1 cellular context compared by ENCODE assay signal in the genomic region with DNA sequence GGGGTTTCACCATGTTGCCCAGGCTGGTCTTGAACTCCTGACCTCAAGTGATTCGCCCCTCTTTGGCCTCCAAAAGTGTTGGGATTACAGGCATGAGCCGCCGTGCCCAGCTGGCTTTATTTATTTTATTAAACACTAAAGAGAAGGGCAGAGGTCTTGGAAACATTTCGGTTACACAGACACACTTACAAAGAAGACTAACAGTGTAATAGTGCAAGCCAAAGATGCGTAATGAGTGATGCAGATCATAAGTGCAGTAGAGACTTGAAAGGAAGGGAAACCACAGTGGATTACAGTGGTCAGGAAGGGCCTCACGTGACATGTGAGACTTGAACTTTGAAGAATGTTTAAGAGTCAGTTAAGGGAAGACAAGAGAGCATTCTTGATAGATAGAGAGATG.
TF ChIP-seq lines count a peak whose summit lies in the region.

No MANE protein-coding gene starts in this region.

TF ChIP-seq in SK-N-SH treated with all-trans-retinoic acid at 6 μM for 48 hours, 23 proteins besides CTCF, POLR2A, EP300 and RAD21 (continued from another document):
- no peak for TF ChIP-seq BACH2 (CRISPR knock-in tag; IDR thresholded peaks at IDR 0.05; ENCODE audit: borderline replicate concordance)
- TF ChIP-seq ZNF70 (CRISPR knock-in tag; IDR thresholded peaks at IDR 0.05): no peak
- TF ChIP-seq, protein P1, sequence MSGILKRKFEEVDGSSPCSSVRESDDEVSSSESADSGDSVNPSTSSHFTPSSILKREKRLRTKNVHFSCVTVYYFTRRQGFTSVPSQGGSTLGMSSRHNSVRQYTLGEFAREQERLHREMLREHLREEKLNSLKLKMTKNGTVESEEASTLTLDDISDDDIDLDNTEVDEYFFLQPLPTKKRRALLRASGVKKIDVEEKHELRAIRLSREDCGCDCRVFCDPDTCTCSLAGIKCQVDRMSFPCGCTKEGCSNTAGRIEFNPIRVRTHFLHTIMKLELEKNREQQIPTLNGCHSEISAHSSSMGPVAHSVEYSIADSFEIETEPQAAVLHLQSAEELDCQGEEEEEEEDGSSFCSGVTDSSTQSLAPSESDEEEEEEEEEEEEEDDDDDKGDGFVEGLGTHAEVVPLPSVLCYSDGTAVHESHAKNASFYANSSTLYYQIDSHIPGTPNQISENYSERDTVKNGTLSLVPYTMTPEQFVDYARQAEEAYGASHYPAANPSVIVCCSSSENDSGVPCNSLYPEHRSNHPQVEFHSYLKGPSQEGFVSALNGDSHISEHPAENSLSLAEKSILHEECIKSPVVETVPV (CRISPR knock-in tag; IDR thresholded peaks at IDR 0.05): no peak
- TF ChIP-seq PPARA (CRISPR knock-in tag; IDR thresholded peaks at IDR 0.05; ENCODE audit: borderline replicate concordance): no peak
- no peak for TF ChIP-seq GLIS3 (CRISPR knock-in tag; IDR thresholded peaks at IDR 0.05)
- TF ChIP-seq, protein P2, sequence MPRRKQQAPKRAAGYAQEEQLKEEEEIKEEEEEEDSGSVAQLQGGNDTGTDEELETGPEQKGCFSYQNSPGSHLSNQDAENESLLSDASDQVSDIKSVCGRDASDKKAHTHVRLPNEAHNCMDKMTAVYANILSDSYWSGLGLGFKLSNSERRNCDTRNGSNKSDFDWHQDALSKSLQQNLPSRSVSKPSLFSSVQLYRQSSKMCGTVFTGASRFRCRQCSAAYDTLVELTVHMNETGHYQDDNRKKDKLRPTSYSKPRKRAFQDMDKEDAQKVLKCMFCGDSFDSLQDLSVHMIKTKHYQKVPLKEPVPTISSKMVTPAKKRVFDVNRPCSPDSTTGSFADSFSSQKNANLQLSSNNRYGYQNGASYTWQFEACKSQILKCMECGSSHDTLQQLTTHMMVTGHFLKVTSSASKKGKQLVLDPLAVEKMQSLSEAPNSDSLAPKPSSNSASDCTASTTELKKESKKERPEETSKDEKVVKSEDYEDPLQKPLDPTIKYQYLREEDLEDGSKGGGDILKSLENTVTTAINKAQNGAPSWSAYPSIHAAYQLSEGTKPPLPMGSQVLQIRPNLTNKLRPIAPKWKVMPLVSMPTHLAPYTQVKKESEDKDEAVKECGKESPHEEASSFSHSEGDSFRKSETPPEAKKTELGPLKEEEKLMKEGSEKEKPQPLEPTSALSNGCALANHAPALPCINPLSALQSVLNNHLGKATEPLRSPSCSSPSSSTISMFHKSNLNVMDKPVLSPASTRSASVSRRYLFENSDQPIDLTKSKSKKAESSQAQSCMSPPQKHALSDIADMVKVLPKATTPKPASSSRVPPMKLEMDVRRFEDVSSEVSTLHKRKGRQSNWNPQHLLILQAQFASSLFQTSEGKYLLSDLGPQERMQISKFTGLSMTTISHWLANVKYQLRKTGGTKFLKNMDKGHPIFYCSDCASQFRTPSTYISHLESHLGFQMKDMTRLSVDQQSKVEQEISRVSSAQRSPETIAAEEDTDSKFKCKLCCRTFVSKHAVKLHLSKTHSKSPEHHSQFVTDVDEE (CRISPR knock-in tag; IDR thresholded peaks at IDR 0.05): no peak
- TF ChIP-seq, protein P3, sequence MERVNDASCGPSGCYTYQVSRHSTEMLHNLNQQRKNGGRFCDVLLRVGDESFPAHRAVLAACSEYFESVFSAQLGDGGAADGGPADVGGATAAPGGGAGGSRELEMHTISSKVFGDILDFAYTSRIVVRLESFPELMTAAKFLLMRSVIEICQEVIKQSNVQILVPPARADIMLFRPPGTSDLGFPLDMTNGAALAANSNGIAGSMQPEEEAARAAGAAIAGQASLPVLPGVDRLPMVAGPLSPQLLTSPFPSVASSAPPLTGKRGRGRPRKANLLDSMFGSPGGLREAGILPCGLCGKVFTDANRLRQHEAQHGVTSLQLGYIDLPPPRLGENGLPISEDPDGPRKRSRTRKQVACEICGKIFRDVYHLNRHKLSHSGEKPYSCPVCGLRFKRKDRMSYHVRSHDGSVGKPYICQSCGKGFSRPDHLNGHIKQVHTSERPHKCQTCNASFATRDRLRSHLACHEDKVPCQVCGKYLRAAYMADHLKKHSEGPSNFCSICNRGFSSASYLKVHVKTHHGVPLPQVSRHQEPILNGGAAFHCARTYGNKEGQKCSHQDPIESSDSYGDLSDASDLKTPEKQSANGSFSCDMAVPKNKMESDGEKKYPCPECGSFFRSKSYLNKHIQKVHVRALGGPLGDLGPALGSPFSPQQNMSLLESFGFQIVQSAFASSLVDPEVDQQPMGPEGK (CRISPR knock-in tag; IDR thresholded peaks at IDR 0.05; ENCODE audit: borderline replicate concordance): no peak
